21 cellular contexts compared by ENCODE assay signal in genomic region chr7:130632111-130632510, GRCh38. TPM values are rescaled to one million over a fixed set of nuclear protein-coding genes. Genes with fewer than 3 reads are reported as not detected.
DNase-seq lines count a peak whose midpoint lies in the region; ATAC-seq, FAIRE-seq and TF ChIP-seq lines count a peak whose summit lies in the region.
"Had no signal": no experiment of that assay in that cellular context is flagged by ENCODE, and none has a peak within 500 bp of the region (broad histone marks: within the 10 kb centered on the region; RNA-seq: fewer than 3 reads in every experiment).

No MANE protein-coding gene starts in this region.

- TF ChIP-seq CTCF in bronchial epithelial cell (IDR thresholded peaks at IDR 0.05; ENCODE audit: insufficient read depth, low read length, severe bottlenecking) (no peak), kidney epithelial cell (IDR thresholded peaks at IDR 0.05; ENCODE audit: insufficient read depth, low read length, poor library complexity, severe bottlenecking) (no peak), heart left ventricle (IDR thresholded peaks at IDR 0.05) (no peak)

- ATAC-seq in heart left ventricle: no peak
- ATAC-seq in HG03039 (IDR thresholded peaks at IDR 0.05; ENCODE audit: unreplicated experiment): no peak
- ATAC-seq: WTC11 had no signal

- H3K36me3 ChIP-seq in bronchial epithelial cell (ENCODE audit: control insufficient read depth, insufficient read depth, low read length) (no peaks in the 10 kb centered on the region), kidney epithelial cell (ENCODE audit: control insufficient read depth, insufficient read depth, low read length) (no peaks in the 10 kb centered on the region), heart left ventricle (no peaks in the 10 kb centered on the region)
- H3K36me3 ChIP-seq: ascending aorta, upper lobe of left lung had no signal

- no peaks in the 10 kb centered on the region for H3K27me3 ChIP-seq in bronchial epithelial cell (ENCODE audit: control insufficient read depth, insufficient read depth, low read length)
- no peaks in the 10 kb centered on the region for H3K27me3 ChIP-seq in kidney epithelial cell (ENCODE audit: control insufficient read depth, insufficient read depth, low read length)
- no peaks in the 10 kb centered on the region for H3K27me3 ChIP-seq in heart left ventricle
- H3K27me3 ChIP-seq: ascending aorta, upper lobe of left lung had no signal

- FAIRE-seq in bronchial epithelial cell (lab: Jason Lieb, UNC): no peak
- FAIRE-seq: kidney, small intestine had no signal

- H3K27ac ChIP-seq in heart left ventricle: no peak overlapping the region
- H3K27ac ChIP-seq: ascending aorta, KMS-11, upper lobe of left lung had no signal

- intact Hi-C loops in heart left ventricle (cut with DNase I): no loop called here

- H3K9me3 ChIP-seq in heart left ventricle: peaks cover 0 to 46% (median 7%) of the 10 kb centered on the region in 12 donors

- H3K4me3 ChIP-seq in bronchial epithelial cell (ENCODE audit: low read depth, low read length) (no peak overlapping the region), kidney epithelial cell (ENCODE audit: low read depth, low read length) (no peak overlapping the region), heart left ventricle (no peak overlapping the region)
- H3K4me3 ChIP-seq: ascending aorta, upper lobe of left lung had no signal

- TF ChIP-seq POLR2A in heart left ventricle (IDR thresholded peaks at IDR 0.05): no peak

- H3K4me1 ChIP-seq in heart left ventricle: no peaks in the 10 kb centered on the region
- H3K4me1 ChIP-seq: ascending aorta, upper lobe of left lung had no signal

- peak; percentile 55 for DNase-seq in EH (ENCODE audit: low read depth)
- DNase-seq in MV-4-11 (lab: John Stamatoyannopoulos, UW): peak; percentile 3
- DNase-seq in bronchial epithelial cell (ENCODE audit: low read depth): peak; percentile 84
- DNase-seq in kidney epithelial cell (ENCODE audit: low read depth): peak; percentile 37
- no peak for DNase-seq in heart left ventricle
- no peak for DNase-seq in stimulated activated CD4-positive, alpha-beta T cell treated with anti-CD3 and anti-CD28 coated beads, Interleukin-12 subunit alpha, Interleukin-12 subunit beta, amount 100 ng/mL, for 4 hours
- no peak for DNase-seq in activated CD4-positive, CD25-positive, alpha-beta regulatory T cell treated with anti-CD3 and anti-CD28 coated beads, Interleukin-2, amount 50 U/mL, for 72 hours
- DNase-seq: activated CD8-positive, alpha-beta memory T cell treated with anti-CD3 and anti-CD28 coated beads for 24 hours; activated effector memory CD4-positive, alpha-beta T cell treated with Interleukin-2 at 50 U/mL for 16 hours; DMS153; kidney; NCI-H1436 treated with DMSO at 0.1 percent for 48 hours; occipital lobe; small intestine; stimulated activated naive CD4-positive, alpha-beta T cell; upper lobe of left lung had no signal

RNA-seq across cellular contexts. Expression of gene COPG2, which starts 36.4 kb away (rescaled TPM):
- total RNA-seq in bronchial epithelial cell (26.6 and 30.3 TPM in 2 replicates), kidney epithelial cell (37.9 and 44.0 TPM in 2 replicates), heart left ventricle (10 to 100 TPM; 14.6 to 26.9 (median 19.5) TPM)
- polyA plus RNA-seq in heart left ventricle: 10 to 100 TPM in 1 of 2 donors, 1 to 10 TPM in 1; 6.9 to 16.3 TPM

RNA-seq across cellular contexts. Expression of gene TSGA13, which starts 54.2 kb away (rescaled TPM):
- total RNA-seq in bronchial epithelial cell (not detected in 2 replicates), kidney epithelial cell (not detected in 2 replicates), heart left ventricle (not detected)
- not detected for polyA plus RNA-seq in heart left ventricle
- total RNA-seq: ascending aorta, kidney, mucosa of gallbladder, upper lobe of left lung, WTC11 had no signal
- polyA plus RNA-seq: small intestine had no signal

Comparison
In these comparisons a context has a peak if more than half of its experiments do, and no peak if none do; other contexts are left out.
1. DNase-seq: peak in EH (single experiment), MV-4-11 (single experiment), bronchial epithelial cell (single experiment) and kidney epithelial cell (single experiment); none in heart left ventricle (0 of 5), stimulated activated CD4-positive, alpha-beta T cell treated with anti-CD3 and anti-CD28 coated beads, Interleukin-12 subunit alpha, Interleukin-12 subunit beta, amount 100 ng/mL, for 4 hours (single experiment) and activated CD4-positive, CD25-positive, alpha-beta regulatory T cell treated with anti-CD3 and anti-CD28 coated beads, Interleukin-2, amount 50 U/mL, for 72 hours (single experiment).